8 cellular contexts compared by ENCODE assay signal in the genomic region with DNA sequence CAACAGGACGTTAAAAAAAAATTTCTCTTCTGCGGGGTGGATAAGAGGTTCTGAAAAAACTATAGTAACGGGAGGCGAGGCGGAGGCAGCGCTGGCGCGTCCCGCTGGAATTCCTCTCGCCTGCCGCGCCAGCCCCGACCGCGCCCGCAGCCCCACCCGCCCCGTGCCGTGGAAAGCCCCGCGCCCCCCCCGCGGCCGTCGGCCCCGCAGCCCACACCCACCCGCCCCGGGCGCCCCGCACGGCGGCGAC. TPM values are rescaled to one million over a fixed set of nuclear protein-coding genes. Genes with fewer than 3 reads are reported as not detected.
DNase-seq lines count a peak whose midpoint lies in the region; ATAC-seq and TF ChIP-seq lines count a peak whose summit lies in the region.

No MANE protein-coding gene starts in this region.

- H3K27ac ChIP-seq in SK-N-SH (ENCODE audit: low read depth in 2 of 2, low read length in 1 of 2): peak overlapping the region; percentile 89 to 95
- peak overlapping the region; percentile 98 to 100 (median 99) for H3K27ac ChIP-seq in body of pancreas
- H3K27ac ChIP-seq in aorta (ENCODE audit: low read depth in 1 of 2, low read length in 2 of 2): peak overlapping the region; percentile 57 to 99

- no peak for TF ChIP-seq CTCF in SK-N-SH (IDR thresholded peaks at IDR 0.05)
- no peak for TF ChIP-seq CTCF in body of pancreas (IDR thresholded peaks at IDR 0.05)

- peaks cover 14% of the 10 kb centered on the region for H3F3A ChIP-seq in SK-N-SH (replicated peaks; ENCODE audit: insufficient read depth)

- H3K36me3 Mint-ChIP-seq in memory B cell: peaks cover 3% of the 10 kb centered on the region

- peaks cover 39% of the 10 kb centered on the region for H3K79me2 ChIP-seq in SK-N-SH (ENCODE audit: insufficient read depth)

- no peak overlapping the region for H2AFZ ChIP-seq in SK-N-SH (ENCODE audit: low read depth)

- H3K27me3 ChIP-seq in SK-N-SH (ENCODE audit: insufficient read depth) (no peaks in the 10 kb centered on the region), body of pancreas (no peaks in the 10 kb centered on the region), aorta (ENCODE audit: control insufficient read depth in 1 of 2, insufficient read depth in 2 of 2, low read length in 1 of 2) (no peaks in the 10 kb centered on the region)

- no peak for TF ChIP-seq RAD21 in SK-N-SH (IDR thresholded peaks at IDR 0.05; ENCODE audit: low read length)

- intact Hi-C loops in body of pancreas (cut with DNase I): no loop called here
- intact Hi-C loops in aorta (cut with DNase I): loop anchor here (1.0 to 10.0 kb wide), 6 partner anchors 79 to 689 kb away; partner anchors contain the start of genes PACRG (in 1 of the 2) and PRKN (in 1 of the 2)

- H3K27me3 Mint-ChIP-seq in memory B cell: no peaks in the 10 kb centered on the region

- H3K9me3 Mint-ChIP-seq in memory B cell: no peaks in the 10 kb centered on the region

- H3K4me3 ChIP-seq in SK-N-SH (ENCODE audit: low read depth in 2 of 2, low read length in 1 of 2) (peak overlapping the region; percentile 72 to 89), body of pancreas (peak overlapping the region; percentile 64 to 75), aorta (ENCODE audit: low read length in 2 of 2) (peak overlapping the region; percentile 87 to 96)

- no peaks in the 10 kb centered on the region for H3K9me2 ChIP-seq in SK-N-SH

- H3K9me3 ChIP-seq in SK-N-SH (no peaks in the 10 kb centered on the region), body of pancreas (no peaks in the 10 kb centered on the region), aorta (ENCODE audit: control insufficient read depth, low read length) (no peaks in the 10 kb centered on the region)

- no peak for TF ChIP-seq EP300 in SK-N-SH (IDR thresholded peaks at IDR 0.05; ENCODE audit: borderline replicate concordance in 1 of 2, low read depth in 1 of 2, low read length in 1 of 2)

- peaks cover 7 to 8% of the 10 kb centered on the region in 2 experiments; a peak in 2 of 4 replicates for H3K4me1 ChIP-seq in SK-N-SH (ENCODE audit: control insufficient read depth in 1 of 2, insufficient read depth in 2 of 2, low read depth in 1 of 2, low read length in 1 of 2)
- peaks cover 13% of the 10 kb centered on the region for H3K4me1 ChIP-seq in body of pancreas
- no peaks in the 10 kb centered on the region for H3K4me1 ChIP-seq in aorta (ENCODE audit: control insufficient read depth in 1 of 2, insufficient read depth in 2 of 2, low read length in 2 of 2)

- 7% methylated on average over 3 of the region's 33 CpGs for WGBS in SK-N-SH (ENCODE audit: low lambda C conversion rate)
- WGBS in body of pancreas, 2 donors: 0 to 2% methylated on average over 11 to 17 of the region's 33 CpGs
- WGBS in aorta, 2 donors: 0 to 1% methylated on average over 13 to 33 of the region's 33 CpGs

- peak overlapping the region; percentile 87 for H3K9ac ChIP-seq in SK-N-SH

- H3K4me3 Mint-ChIP-seq in memory B cell: peak overlapping the region; percentile 84

- POLR2A ChIA-PET in SK-N-SH (lab: Yijun Ruan, JAX): no interaction called here

- DNase-seq in SK-N-SH (no peak), body of pancreas (no peak), memory B cell (ENCODE audit: low spot score in 2 of 2) (no peak), aorta (no peak), NCI-H1436 treated with DMSO at 0.1 percent for 48 hours (lab: John Stamatoyannopoulos, UW) (no peak), NCI-H345 (lab: John Stamatoyannopoulos, UW) (no peak)

- H3K4me1 Mint-ChIP-seq in memory B cell: peaks cover 17% of the 10 kb centered on the region

- peak overlapping the region; percentile 88; the same call in 1 of the 2 replicates for H3K4me2 ChIP-seq in SK-N-SH

- no peak for ATAC-seq in SK-N-SH treated with all-trans-retinoic acid at 6 μM for 48 hours
- peak; percentile 27 for ATAC-seq in HG03280 (IDR thresholded peaks at IDR 0.05; ENCODE audit: unreplicated experiment)
- ATAC-seq in body of pancreas: peak; percentile 31
- ATAC-seq in memory B cell (ENCODE audit: low read depth): peak; percentile 36
- ATAC-seq in aorta (ENCODE audit: low FRiP score): peak; percentile 48

- peaks cover 21% of the 10 kb centered on the region for H4K20me1 ChIP-seq in SK-N-SH (ENCODE audit: insufficient read depth)

- peak in 2 of 3 donors; percentile 38 to 62 for TF ChIP-seq POLR2A in body of pancreas (IDR thresholded peaks at IDR 0.05)

- no peaks in the 10 kb centered on the region for H3K36me3 ChIP-seq in SK-N-SH (replicated peaks in 1 of 2; ENCODE audit: control insufficient read depth in 1 of 2, insufficient read depth in 2 of 2, low read length in 1 of 2)
- H3K36me3 ChIP-seq in body of pancreas (replicated peaks in 1 of 2; ENCODE audit: insufficient read depth in 1 of 2, low read depth in 2 of 2): no peaks in the 10 kb centered on the region
- H3K36me3 ChIP-seq in aorta (ENCODE audit: control insufficient read depth in 1 of 2, insufficient read depth in 2 of 2, low read length in 1 of 2): no peaks in the 10 kb centered on the region

- CTCF ChIA-PET in SK-N-SH (lab: Yijun Ruan, JAX): no interaction called here

- H3K27ac Mint-ChIP-seq in memory B cell: peak overlapping the region; percentile 91

TF ChIP-seq in SK-N-SH, 30 proteins besides CTCF, POLR2A, EP300 and RAD21 (continues in another document):
- TF ChIP-seq FOXJ3 (CRISPR knock-in tag; IDR thresholded peaks at IDR 0.05) (no peak), IRF3 (IDR thresholded peaks at IDR 0.05; ENCODE audit: low read depth, low read length) (no peak), NFIC (IDR thresholded peaks at IDR 0.05; ENCODE audit: borderline replicate concordance) (no peak)
- TF ChIP-seq, protein P1, sequence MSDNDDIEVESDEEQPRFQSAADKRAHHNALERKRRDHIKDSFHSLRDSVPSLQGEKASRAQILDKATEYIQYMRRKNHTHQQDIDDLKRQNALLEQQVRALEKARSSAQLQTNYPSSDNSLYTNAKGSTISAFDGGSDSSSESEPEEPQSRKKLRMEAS (IDR thresholded peaks at IDR 0.05; ENCODE audit: low read depth): no peak

TF ChIP-seq in SK-N-SH treated with all-trans-retinoic acid at 6 μM for 48 hours, 23 proteins besides CTCF, POLR2A, EP300 and RAD21 (continues in another document):
- TF ChIP-seq ISL1 (CRISPR knock-in tag; IDR thresholded peaks at IDR 0.05): no peak
- no peak for TF ChIP-seq RARB (CRISPR knock-in tag; IDR thresholded peaks at IDR 0.05)
- no peak for TF ChIP-seq ZNF565 (CRISPR knock-in tag; conservative IDR thresholded peaks at IDR 0.05; ENCODE audit: low read depth)
- no peak for TF ChIP-seq POU6F1 (CRISPR knock-in tag; IDR thresholded peaks at IDR 0.05; ENCODE audit: borderline replicate concordance, low read depth)
- TF ChIP-seq ZC3H10 (CRISPR knock-in tag; IDR thresholded peaks at IDR 0.05): no peak
- no peak for TF ChIP-seq CSDC2 (CRISPR knock-in tag; IDR thresholded peaks at IDR 0.05)
- no peak for TF ChIP-seq ZFP30 (CRISPR knock-in tag; IDR thresholded peaks at IDR 0.05)
- TF ChIP-seq, protein P2, sequence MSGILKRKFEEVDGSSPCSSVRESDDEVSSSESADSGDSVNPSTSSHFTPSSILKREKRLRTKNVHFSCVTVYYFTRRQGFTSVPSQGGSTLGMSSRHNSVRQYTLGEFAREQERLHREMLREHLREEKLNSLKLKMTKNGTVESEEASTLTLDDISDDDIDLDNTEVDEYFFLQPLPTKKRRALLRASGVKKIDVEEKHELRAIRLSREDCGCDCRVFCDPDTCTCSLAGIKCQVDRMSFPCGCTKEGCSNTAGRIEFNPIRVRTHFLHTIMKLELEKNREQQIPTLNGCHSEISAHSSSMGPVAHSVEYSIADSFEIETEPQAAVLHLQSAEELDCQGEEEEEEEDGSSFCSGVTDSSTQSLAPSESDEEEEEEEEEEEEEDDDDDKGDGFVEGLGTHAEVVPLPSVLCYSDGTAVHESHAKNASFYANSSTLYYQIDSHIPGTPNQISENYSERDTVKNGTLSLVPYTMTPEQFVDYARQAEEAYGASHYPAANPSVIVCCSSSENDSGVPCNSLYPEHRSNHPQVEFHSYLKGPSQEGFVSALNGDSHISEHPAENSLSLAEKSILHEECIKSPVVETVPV (CRISPR knock-in tag; IDR thresholded peaks at IDR 0.05): no peak
- TF ChIP-seq PPARA (CRISPR knock-in tag; IDR thresholded peaks at IDR 0.05; ENCODE audit: borderline replicate concordance): no peak
- TF ChIP-seq PATZ1 (CRISPR knock-in tag; IDR thresholded peaks at IDR 0.05; ENCODE audit: borderline replicate concordance): no peak

RNA-seq across cellular contexts. Expression of gene QKI, which starts 0.5 kb away (rescaled TPM):
- polyA plus RNA-seq in SK-N-SH (2012; rRNA removed) (51.1 and 67.2 TPM in 2 replicates), aorta (10 to 100 TPM; 27.1 to 30.1 TPM)
- 51.1 and 60.4 TPM in 2 replicates for polyA plus RNA-seq in SK-N-SH (2012; cell fraction: cytosol; rRNA removed)
- polyA plus RNA-seq in SK-N-SH (2012; cell fraction: nucleus; rRNA removed): 38.2 and 48.8 TPM in 2 replicates
- total RNA-seq in body of pancreas (10 to 100 TPM; 60.4 to 61.3 TPM), aorta (100 to 1,000 TPM; 149 to 213 TPM)
